8 cellular contexts compared by ENCODE assay signal in genomic region chr17:43483674-43484551, GRCh38. TPM values are rescaled to one million over a fixed set of nuclear protein-coding genes. Genes with fewer than 3 reads are reported as not detected.
DNase-seq lines count a peak whose midpoint lies in the region; ATAC-seq and TF ChIP-seq lines count a peak whose summit lies in the region.

TSS of gene DHX8 (plus strand) at chr17:43483975. CDS start at chr17:43484038, 63 bp downstream.

- H3K9ac ChIP-seq in liver (ENCODE audit: low read depth in 1 of 2, low read length in 2 of 2) = peak within 1 kb of the TSS; percentile 78 to 90

- H3K4me1 ChIP-seq in liver (ENCODE audit: control insufficient read depth in 4 of 4, insufficient read depth in 4 of 4, low read length in 3 of 4) = peaks cover 10 to 43% (median 37%) of the 10 kb centered on the region in 4 donors

- no peaks in the 10 kb centered on the region for H3K27me3 ChIP-seq in liver (ENCODE audit: control insufficient read depth in 4 of 4, insufficient read depth in 4 of 4, low read length in 3 of 4)

- no peaks in the 10 kb centered on the region for H3K9me3 ChIP-seq in liver (ENCODE audit: control insufficient read depth in 4 of 4, low read length in 3 of 4)

- peak; percentile 95 for ATAC-seq in GM19372 (IDR thresholded peaks at IDR 0.05; ENCODE audit: low read depth, unreplicated experiment)
- ATAC-seq in HG03565 (IDR thresholded peaks at IDR 0.05; ENCODE audit: unreplicated experiment) = peak; percentile 90

- peak within 1 kb of the TSS; percentile 70 to 79 for H3K27ac ChIP-seq in liver (ENCODE audit: low read depth in 1 of 2, low read length in 2 of 2)

- H3K36me3 ChIP-seq in liver (ENCODE audit: control insufficient read depth in 4 of 4, insufficient read depth in 3 of 4, low read depth in 1 of 4, low read length in 3 of 4) = no peaks in the 10 kb centered on the region

- peak; percentile 100 for DNase-seq in CD1c-positive myeloid dendritic cell (ENCODE audit: extremely low spot score)
- DNase-seq in NCI-H774 (lab: John Stamatoyannopoulos, UW) = peak; percentile 100
- DNase-seq in activated CD4-positive, alpha-beta T cell treated with anti-CD3 and anti-CD28 coated beads, Interleukin-2, amount 50 U/mL, for 48 hours = peak; percentile 98
- peak; percentile 98 to 99 for DNase-seq in dermis microvascular lymphatic vessel endothelial cell (ENCODE audit: low read depth in 2 of 2)
- peak; percentile 96 to 98 for DNase-seq in stimulated activated CD4-positive, alpha-beta T cell treated with anti-CD3 and anti-CD28 coated beads, Interleukin-4, amount 100 ng/mL, for 4 hours

- H3K4me3 ChIP-seq in liver (ENCODE audit: low read depth in 1 of 3, low read length in 3 of 3) = peak within 1 kb of the TSS; percentile 66 to 98 (median 90)

- under 1% methylated on average over 51 of the region's 51 CpGs for WGBS in liver

- peak; percentile 100 for TF ChIP-seq RAD21 in liver (IDR thresholded peaks at IDR 0.05)

- TF ChIP-seq CTCF in liver (IDR thresholded peaks at IDR 0.05; ENCODE audit: low read depth, low read length, missing input control) = peak; percentile 100

TF ChIP-seq in liver, 16 proteins besides CTCF, POLR2A, EP300 and RAD21:
- TF ChIP-seq ZBTB33 (IDR thresholded peaks at IDR 0.05) (peak; percentile 77), GABPA (IDR thresholded peaks at IDR 0.05 in 1 of 2, conservative IDR thresholded peaks at IDR 0.05 in 1 of 2) (peak; percentile 97 to 99), SP1 (IDR thresholded peaks at IDR 0.05) (peak; percentile 91), JUND (IDR thresholded peaks at IDR 0.05) (peak; percentile 25 to 50), HNF4G (IDR thresholded peaks at IDR 0.05) (no peak), REST (IDR thresholded peaks at IDR 0.05) (peak; percentile 42), EGR1 (IDR thresholded peaks at IDR 0.05; ENCODE audit: low read depth in 2 of 2) (peak; percentile 71 to 81), ATF3 (IDR thresholded peaks at IDR 0.05) (peak; percentile 79), RXRA (IDR thresholded peaks at IDR 0.05) (peak; percentile 60 to 81), FOXA1 (IDR thresholded peaks at IDR 0.05) (peak; percentile 53), FOXA2 (IDR thresholded peaks at IDR 0.05) (peak; percentile 75), MAX (IDR thresholded peaks at IDR 0.05) (peak; percentile 89), HNF4A (conservative IDR thresholded peaks at IDR 0.05) (peak; percentile 45 to 53), YY1 (IDR thresholded peaks at IDR 0.05) (peak; percentile 92), NR2F2 (IDR thresholded peaks at IDR 0.05) (peak; percentile 87), TAF1 (conservative IDR thresholded peaks at IDR 0.05) (peak; percentile 75)

RNA-seq across cellular contexts. Expression of gene DHX8, which starts in this region (rescaled TPM):
- 38.9 and 47.3 TPM in 2 replicates for total RNA-seq in dermis microvascular lymphatic vessel endothelial cell
- total RNA-seq in liver = 10 to 100 TPM; 19.2 to 19.6 TPM
- 10 to 100 TPM; 10.9 to 21.3 TPM for polyA plus RNA-seq in liver

Comparison
In these comparisons a context has a peak if more than half of its experiments do, and no peak if none do; other contexts are left out.
1. Peak in every context shown above with its lines: DNase-seq, ATAC-seq, H3K4me3 ChIP-seq and H3K27ac ChIP-seq.